ENCODE assay signal across 11 cellular contexts in genomic region chr5:108867661-108868060, GRCh38.
"Had no signal": no experiment of that assay in that cellular context is flagged by ENCODE, and none has a peak within 500 bp of the region (broad histone marks: within the 10 kb centered on the region; RNA-seq: fewer than 3 reads in every experiment).

No MANE protein-coding gene starts in this region.

- ATAC-seq: left ventricle myocardium superior; natural killer cell; stimulated activated memory B cell treated with anti-CD40 and anti-IgM and Interleukin-4, amounts not matched to agents 10 μg/mL and 1 μg/mL and 100 μg/mL, for 72 hours had no signal

- DNase-seq: activated CD4-positive, CD25-positive, alpha-beta regulatory T cell treated with anti-CD3 and anti-CD28 coated beads, Interleukin-2, amount 50 U/mL, for 72 hours; activated naive CD8-positive, alpha-beta T cell treated with anti-CD3 and anti-CD28 coated beads, Interleukin-2, amount 10 ng/mL, durations not matched to agents 7 days and 5 days; brain microvascular endothelial cell; kidney glomerular epithelial cell; left ventricle myocardium superior; mesendoderm; natural killer cell; retina; stimulated activated CD4-positive, alpha-beta T cell treated with anti-CD3 and anti-CD28 coated beads, Interleukin-2, amount 100 ng/mL, for 48 hours; thyroid gland had no signal
